3 cellular contexts compared by ENCODE assay signal in the genomic region with DNA sequence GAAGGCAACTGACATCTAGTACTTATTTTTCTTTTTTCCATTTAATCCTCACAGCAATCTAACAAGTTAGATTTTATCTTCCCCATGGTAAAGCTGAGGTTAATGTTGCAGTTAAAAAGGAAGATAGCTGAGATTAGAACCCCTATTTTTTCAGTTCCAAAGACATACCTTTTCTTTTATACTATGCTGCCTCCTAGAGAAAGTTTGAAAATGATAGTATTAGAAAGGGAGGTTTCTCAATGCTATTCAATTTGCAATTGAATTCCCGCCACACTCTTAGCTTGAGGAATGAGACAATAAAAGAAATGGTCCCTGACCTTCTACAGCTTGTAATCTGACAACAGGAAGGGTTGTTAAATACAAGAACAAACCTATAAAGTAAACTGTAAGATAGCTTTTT.
TF ChIP-seq lines count a peak whose summit lies in the region.

No MANE protein-coding gene starts in this region.

TF ChIP-seq in SK-N-SH, 30 proteins besides CTCF, POLR2A, EP300 and RAD21 (continued from another document and continues in another):
- TF ChIP-seq, protein P1, sequence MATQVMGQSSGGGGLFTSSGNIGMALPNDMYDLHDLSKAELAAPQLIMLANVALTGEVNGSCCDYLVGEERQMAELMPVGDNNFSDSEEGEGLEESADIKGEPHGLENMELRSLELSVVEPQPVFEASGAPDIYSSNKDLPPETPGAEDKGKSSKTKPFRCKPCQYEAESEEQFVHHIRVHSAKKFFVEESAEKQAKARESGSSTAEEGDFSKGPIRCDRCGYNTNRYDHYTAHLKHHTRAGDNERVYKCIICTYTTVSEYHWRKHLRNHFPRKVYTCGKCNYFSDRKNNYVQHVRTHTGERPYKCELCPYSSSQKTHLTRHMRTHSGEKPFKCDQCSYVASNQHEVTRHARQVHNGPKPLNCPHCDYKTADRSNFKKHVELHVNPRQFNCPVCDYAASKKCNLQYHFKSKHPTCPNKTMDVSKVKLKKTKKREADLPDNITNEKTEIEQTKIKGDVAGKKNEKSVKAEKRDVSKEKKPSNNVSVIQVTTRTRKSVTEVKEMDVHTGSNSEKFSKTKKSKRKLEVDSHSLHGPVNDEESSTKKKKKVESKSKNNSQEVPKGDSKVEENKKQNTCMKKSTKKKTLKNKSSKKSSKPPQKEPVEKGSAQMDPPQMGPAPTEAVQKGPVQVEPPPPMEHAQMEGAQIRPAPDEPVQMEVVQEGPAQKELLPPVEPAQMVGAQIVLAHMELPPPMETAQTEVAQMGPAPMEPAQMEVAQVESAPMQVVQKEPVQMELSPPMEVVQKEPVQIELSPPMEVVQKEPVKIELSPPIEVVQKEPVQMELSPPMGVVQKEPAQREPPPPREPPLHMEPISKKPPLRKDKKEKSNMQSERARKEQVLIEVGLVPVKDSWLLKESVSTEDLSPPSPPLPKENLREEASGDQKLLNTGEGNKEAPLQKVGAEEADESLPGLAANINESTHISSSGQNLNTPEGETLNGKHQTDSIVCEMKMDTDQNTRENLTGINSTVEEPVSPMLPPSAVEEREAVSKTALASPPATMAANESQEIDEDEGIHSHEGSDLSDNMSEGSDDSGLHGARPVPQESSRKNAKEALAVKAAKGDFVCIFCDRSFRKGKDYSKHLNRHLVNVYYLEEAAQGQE (IDR thresholded peaks at IDR 0.05; ENCODE audit: low read depth, low read length), result no peak
- TF ChIP-seq, protein P2, sequence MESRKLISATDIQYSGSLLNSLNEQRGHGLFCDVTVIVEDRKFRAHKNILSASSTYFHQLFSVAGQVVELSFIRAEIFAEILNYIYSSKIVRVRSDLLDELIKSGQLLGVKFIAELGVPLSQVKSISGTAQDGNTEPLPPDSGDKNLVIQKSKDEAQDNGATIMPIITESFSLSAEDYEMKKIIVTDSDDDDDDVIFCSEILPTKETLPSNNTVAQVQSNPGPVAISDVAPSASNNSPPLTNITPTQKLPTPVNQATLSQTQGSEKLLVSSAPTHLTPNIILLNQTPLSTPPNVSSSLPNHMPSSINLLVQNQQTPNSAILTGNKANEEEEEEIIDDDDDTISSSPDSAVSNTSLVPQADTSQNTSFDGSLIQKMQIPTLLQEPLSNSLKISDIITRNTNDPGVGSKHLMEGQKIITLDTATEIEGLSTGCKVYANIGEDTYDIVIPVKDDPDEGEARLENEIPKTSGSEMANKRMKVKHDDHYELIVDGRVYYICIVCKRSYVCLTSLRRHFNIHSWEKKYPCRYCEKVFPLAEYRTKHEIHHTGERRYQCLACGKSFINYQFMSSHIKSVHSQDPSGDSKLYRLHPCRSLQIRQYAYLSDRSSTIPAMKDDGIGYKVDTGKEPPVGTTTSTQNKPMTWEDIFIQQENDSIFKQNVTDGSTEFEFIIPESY (IDR thresholded peaks at IDR 0.05; ENCODE audit: borderline replicate concordance, low read depth), result no peak
- TF ChIP-seq TEAD4 (IDR thresholded peaks at IDR 0.05; ENCODE audit: borderline replicate concordance, insufficient read depth), result no peak
- no peak for TF ChIP-seq MXI1 (IDR thresholded peaks at IDR 0.05; ENCODE audit: low read depth, low read length)
- TF ChIP-seq GABPA (IDR thresholded peaks at IDR 0.05; ENCODE audit: low read depth), result no peak
- TF ChIP-seq EZH2phosphoT487 (IDR thresholded peaks at IDR 0.05; ENCODE audit: borderline replicate concordance, low read depth), result no peak
- TF ChIP-seq TCF12 (IDR thresholded peaks at IDR 0.05), result no peak
- no peak for TF ChIP-seq JUND (IDR thresholded peaks at IDR 0.05)
- no peak for TF ChIP-seq TAF1 (IDR thresholded peaks at IDR 0.05; ENCODE audit: borderline replicate concordance, low read depth, low read length)
- TF ChIP-seq, protein P3, sequence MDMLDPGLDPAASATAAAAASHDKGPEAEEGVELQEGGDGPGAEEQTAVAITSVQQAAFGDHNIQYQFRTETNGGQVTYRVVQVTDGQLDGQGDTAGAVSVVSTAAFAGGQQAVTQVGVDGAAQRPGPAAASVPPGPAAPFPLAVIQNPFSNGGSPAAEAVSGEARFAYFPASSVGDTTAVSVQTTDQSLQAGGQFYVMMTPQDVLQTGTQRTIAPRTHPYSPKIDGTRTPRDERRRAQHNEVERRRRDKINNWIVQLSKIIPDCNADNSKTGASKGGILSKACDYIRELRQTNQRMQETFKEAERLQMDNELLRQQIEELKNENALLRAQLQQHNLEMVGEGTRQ (IDR thresholded peaks at IDR 0.05; ENCODE audit: borderline replicate concordance, low read depth, low read length), result no peak

TF ChIP-seq in SK-N-SH treated with all-trans-retinoic acid at 6 μM for 48 hours, 23 proteins besides CTCF, POLR2A, EP300 and RAD21 (continued from another document):
- TF ChIP-seq TOX (CRISPR knock-in tag; IDR thresholded peaks at IDR 0.05; ENCODE audit: borderline replicate concordance) (no peak), ZNF70 (CRISPR knock-in tag; IDR thresholded peaks at IDR 0.05) (no peak), TCF4 (CRISPR knock-in tag; IDR thresholded peaks at IDR 0.05; ENCODE audit: borderline replicate concordance) (no peak), ZC3H10 (CRISPR knock-in tag; IDR thresholded peaks at IDR 0.05) (no peak), ZFP30 (CRISPR knock-in tag; IDR thresholded peaks at IDR 0.05) (no peak), ARNTL (CRISPR knock-in tag; IDR thresholded peaks at IDR 0.05; ENCODE audit: borderline replicate concordance, low read depth) (no peak), BACH2 (CRISPR knock-in tag; IDR thresholded peaks at IDR 0.05; ENCODE audit: borderline replicate concordance) (no peak)
- TF ChIP-seq, protein P4, sequence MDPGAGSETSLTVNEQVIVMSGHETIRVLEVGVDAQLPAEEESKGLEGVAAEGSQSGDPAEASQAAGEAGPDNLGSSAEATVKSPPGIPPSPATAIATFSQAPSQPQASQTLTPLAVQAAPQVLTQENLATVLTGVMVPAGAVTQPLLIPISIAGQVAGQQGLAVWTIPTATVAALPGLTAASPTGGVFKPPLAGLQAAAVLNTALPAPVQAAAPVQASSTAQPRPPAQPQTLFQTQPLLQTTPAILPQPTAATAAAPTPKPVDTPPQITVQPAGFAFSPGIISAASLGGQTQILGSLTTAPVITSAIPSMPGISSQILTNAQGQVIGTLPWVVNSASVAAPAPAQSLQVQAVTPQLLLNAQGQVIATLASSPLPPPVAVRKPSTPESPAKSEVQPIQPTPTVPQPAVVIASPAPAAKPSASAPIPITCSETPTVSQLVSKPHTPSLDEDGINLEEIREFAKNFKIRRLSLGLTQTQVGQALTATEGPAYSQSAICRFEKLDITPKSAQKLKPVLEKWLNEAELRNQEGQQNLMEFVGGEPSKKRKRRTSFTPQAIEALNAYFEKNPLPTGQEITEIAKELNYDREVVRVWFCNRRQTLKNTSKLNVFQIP (CRISPR knock-in tag; IDR thresholded peaks at IDR 0.05; ENCODE audit: borderline replicate concordance, low read depth), result no peak
- TF ChIP-seq, protein P5, sequence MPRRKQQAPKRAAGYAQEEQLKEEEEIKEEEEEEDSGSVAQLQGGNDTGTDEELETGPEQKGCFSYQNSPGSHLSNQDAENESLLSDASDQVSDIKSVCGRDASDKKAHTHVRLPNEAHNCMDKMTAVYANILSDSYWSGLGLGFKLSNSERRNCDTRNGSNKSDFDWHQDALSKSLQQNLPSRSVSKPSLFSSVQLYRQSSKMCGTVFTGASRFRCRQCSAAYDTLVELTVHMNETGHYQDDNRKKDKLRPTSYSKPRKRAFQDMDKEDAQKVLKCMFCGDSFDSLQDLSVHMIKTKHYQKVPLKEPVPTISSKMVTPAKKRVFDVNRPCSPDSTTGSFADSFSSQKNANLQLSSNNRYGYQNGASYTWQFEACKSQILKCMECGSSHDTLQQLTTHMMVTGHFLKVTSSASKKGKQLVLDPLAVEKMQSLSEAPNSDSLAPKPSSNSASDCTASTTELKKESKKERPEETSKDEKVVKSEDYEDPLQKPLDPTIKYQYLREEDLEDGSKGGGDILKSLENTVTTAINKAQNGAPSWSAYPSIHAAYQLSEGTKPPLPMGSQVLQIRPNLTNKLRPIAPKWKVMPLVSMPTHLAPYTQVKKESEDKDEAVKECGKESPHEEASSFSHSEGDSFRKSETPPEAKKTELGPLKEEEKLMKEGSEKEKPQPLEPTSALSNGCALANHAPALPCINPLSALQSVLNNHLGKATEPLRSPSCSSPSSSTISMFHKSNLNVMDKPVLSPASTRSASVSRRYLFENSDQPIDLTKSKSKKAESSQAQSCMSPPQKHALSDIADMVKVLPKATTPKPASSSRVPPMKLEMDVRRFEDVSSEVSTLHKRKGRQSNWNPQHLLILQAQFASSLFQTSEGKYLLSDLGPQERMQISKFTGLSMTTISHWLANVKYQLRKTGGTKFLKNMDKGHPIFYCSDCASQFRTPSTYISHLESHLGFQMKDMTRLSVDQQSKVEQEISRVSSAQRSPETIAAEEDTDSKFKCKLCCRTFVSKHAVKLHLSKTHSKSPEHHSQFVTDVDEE (CRISPR knock-in tag; IDR thresholded peaks at IDR 0.05), result no peak
TF ChIP-seq in SK-N-SH treated with all-trans-retinoic acid at 6 μM for 48 hours: peak in this region for 0.

TF ChIP-seq in WTC11, 78 proteins besides CTCF, POLR2A, EP300 and RAD21 (continued from another document):
- TF ChIP-seq, protein P6, sequence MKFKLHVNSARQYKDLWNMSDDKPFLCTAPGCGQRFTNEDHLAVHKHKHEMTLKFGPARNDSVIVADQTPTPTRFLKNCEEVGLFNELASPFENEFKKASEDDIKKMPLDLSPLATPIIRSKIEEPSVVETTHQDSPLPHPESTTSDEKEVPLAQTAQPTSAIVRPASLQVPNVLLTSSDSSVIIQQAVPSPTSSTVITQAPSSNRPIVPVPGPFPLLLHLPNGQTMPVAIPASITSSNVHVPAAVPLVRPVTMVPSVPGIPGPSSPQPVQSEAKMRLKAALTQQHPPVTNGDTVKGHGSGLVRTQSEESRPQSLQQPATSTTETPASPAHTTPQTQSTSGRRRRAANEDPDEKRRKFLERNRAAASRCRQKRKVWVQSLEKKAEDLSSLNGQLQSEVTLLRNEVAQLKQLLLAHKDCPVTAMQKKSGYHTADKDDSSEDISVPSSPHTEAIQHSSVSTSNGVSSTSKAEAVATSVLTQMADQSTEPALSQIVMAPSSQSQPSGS (CRISPR knock-in tag; IDR thresholded peaks at IDR 0.05; ENCODE audit: borderline replicate concordance, low read depth), result no peak
- TF ChIP-seq TEAD4 (CRISPR knock-in tag; IDR thresholded peaks at IDR 0.05), result no peak
- no peak for TF ChIP-seq TCF7 (CRISPR knock-in tag; IDR thresholded peaks at IDR 0.05; ENCODE audit: low read depth)
- TF ChIP-seq ZBTB21 (CRISPR knock-in tag; IDR thresholded peaks at IDR 0.05; ENCODE audit: borderline replicate concordance), result no peak
- no peak for TF ChIP-seq KAT7 (CRISPR knock-in tag; IDR thresholded peaks at IDR 0.05; ENCODE audit: borderline replicate concordance)
- TF ChIP-seq SOX15 (CRISPR knock-in tag; IDR thresholded peaks at IDR 0.05), result no peak
